Comparison of ENCODE assay signal across 11 cellular contexts in the genomic region with DNA sequence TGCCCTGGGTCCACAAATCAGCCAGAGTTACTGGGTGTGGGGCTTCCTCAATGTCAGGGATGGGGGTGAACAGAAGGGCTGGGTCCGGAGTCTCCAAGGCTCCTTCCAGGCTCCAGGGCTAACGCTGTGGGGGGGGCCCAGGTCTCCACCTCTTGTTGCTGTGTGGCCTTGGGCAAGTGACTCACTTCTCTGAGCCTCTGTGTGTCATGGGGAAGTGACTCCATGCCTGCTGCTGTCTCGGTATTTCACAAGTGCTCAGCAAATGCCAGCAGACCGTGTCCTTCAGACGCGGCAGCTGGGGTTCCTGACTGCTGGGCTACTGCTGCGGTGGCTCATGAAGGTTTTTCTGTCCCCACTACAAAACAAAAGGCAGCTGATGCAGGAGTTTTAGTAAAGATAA. TPM values are rescaled to one million over a fixed set of nuclear protein-coding genes. Genes with fewer than 3 reads are reported as not detected.
DNase-seq lines count a peak whose midpoint lies in the region; ATAC-seq and TF ChIP-seq lines count a peak whose summit lies in the region.
"Had no signal": no experiment of that assay in that cellular context is flagged by ENCODE, and none has a peak within 500 bp of the region (broad histone marks: within the 10 kb centered on the region; RNA-seq: fewer than 3 reads in every experiment).

No MANE protein-coding gene starts in this region.

- H3K9me3 Mint-ChIP-seq in MCF 10A (ENCODE audit: unreplicated experiment): peaks cover 14% of the 10 kb centered on the region

- DNase-seq in MCF 10A (ENCODE audit: unreplicated experiment) (peak; percentile 85), breast epithelium (ENCODE audit: low spot score in 2 of 2) (no peak), OCI-LY7 (ENCODE audit: low spot score) (peak; percentile 39), epithelial cell of proximal tubule (ENCODE audit: low read depth) (peak; percentile 56), upper lobe of right lung (no peak), NCI-H1092 treated with DMSO at 0.1 percent for 48 hours (lab: John Stamatoyannopoulos, UW) (no peak)
- DNase-seq in activated naive CD4-positive, alpha-beta T cell (lab: John Stamatoyannopoulos, UW): no peak
- DNase-seq: activated effector memory CD4-positive, alpha-beta T cell treated with Interleukin-2 at 50 U/mL for 16 hours; effector memory CD4-positive, alpha-beta T cell; tibial artery had no signal

- H3K79me2 ChIP-seq in OCI-LY7 (ENCODE audit: insufficient read depth, low read depth, low read length): no peaks in the 10 kb centered on the region

- no peaks in the 10 kb centered on the region for H3K4me1 Mint-ChIP-seq in MCF 10A (ENCODE audit: insufficient read depth, unreplicated experiment)

- intact Hi-C loops in MCF 10A (cut with micrococcal nuclease) (no loop called here), breast epithelium (cut with DNase I; ENCODE audit: low total_unique reads) (no loop called here), OCI-LY7 (cut with micrococcal nuclease; ENCODE audit: unreplicated experiment) (no loop called here), upper lobe of right lung (cut with DNase I) (no loop called here)

- H3K4me2 ChIP-seq in OCI-LY7 (ENCODE audit: low read length): no peak overlapping the region

- H3K27me3 ChIP-seq in breast epithelium: peaks cover 0 to 61% of the 10 kb centered on the region in 2 donors
- peaks cover 6% of the 10 kb centered on the region for H3K27me3 ChIP-seq in upper lobe of right lung

- H3K27ac ChIP-seq in breast epithelium (no peak overlapping the region), OCI-LY7 (ENCODE audit: low read depth, low read length, poor library complexity, severe bottlenecking) (no peak overlapping the region), upper lobe of right lung (no peak overlapping the region)
- H3K27ac ChIP-seq: tibial artery had no signal

- TF ChIP-seq POLR2A in breast epithelium (IDR thresholded peaks at IDR 0.05): no peak

- H3K9me2 ChIP-seq in OCI-LY7 (ENCODE audit: insufficient read depth, low read length): no peaks in the 10 kb centered on the region

- no peak overlapping the region for H2AFZ ChIP-seq in OCI-LY7 (ENCODE audit: low read length)

- H3K4me3 ChIP-seq in breast epithelium (no peak overlapping the region), OCI-LY7 (ENCODE audit: low read depth, low read length, poor library complexity, severe bottlenecking) (no peak overlapping the region), epithelial cell of proximal tubule (ENCODE audit: low read depth, low read length) (no peak overlapping the region), upper lobe of right lung (no peak overlapping the region)
- H3K4me3 ChIP-seq: tibial artery had no signal

- peaks cover 19% of the 10 kb centered on the region for H3K27me3 Mint-ChIP-seq in MCF 10A (ENCODE audit: insufficient read depth, unreplicated experiment)

- H3K36me3 Mint-ChIP-seq in MCF 10A (ENCODE audit: insufficient read depth, unreplicated experiment): no peaks in the 10 kb centered on the region

- BruUV-seq in MCF 10A (replicated peaks; lab: Mats Ljungman, UMichigan): no TSS peak
- BruUV-seq in OCI-LY7 (replicated peaks; lab: Mats Ljungman, UMichigan): no TSS peak

- POLR2A ChIA-PET in MCF 10A (lab: Yijun Ruan, JAX) (interaction anchor here (0.5 kb wide), 1 partner anchor 323 kb away, joined by 3 read pairs; no protein-coding TSS in a partner anchor), OCI-LY7 (lab: Charles Lee) (no interaction called here)

- no peaks in the 10 kb centered on the region for H4K20me1 ChIP-seq in OCI-LY7 (ENCODE audit: insufficient read depth, low read length)

- H3K9me3 ChIP-seq in breast epithelium (peaks cover 12 to 17% of the 10 kb centered on the region in 2 donors), OCI-LY7 (ENCODE audit: low read length) (no peaks in the 10 kb centered on the region), upper lobe of right lung (no peaks in the 10 kb centered on the region)

- TF ChIP-seq CTCF in MCF 10A (IDR thresholded peaks at IDR 0.05; ENCODE audit: unreplicated experiment): no peak
- TF ChIP-seq CTCF in breast epithelium (IDR thresholded peaks at IDR 0.05): no peak
- TF ChIP-seq CTCF in OCI-LY7 (conservative IDR thresholded peaks at IDR 0.05; ENCODE audit: low read length): no peak
- no peak for TF ChIP-seq CTCF in epithelial cell of proximal tubule (conservative IDR thresholded peaks at IDR 0.05; ENCODE audit: low read depth, low read length)
- TF ChIP-seq CTCF in upper lobe of right lung (IDR thresholded peaks at IDR 0.05): no peak

- H3K27ac Mint-ChIP-seq in MCF 10A (ENCODE audit: low read depth, unreplicated experiment): no peak overlapping the region

- CTCF ChIA-PET in MCF 10A (lab: Yijun Ruan, JAX): interaction anchor here (1.1 kb wide), 1 partner anchor 80 kb away, joined by 3 read pairs; no protein-coding TSS in a partner anchor
- CTCF ChIA-PET in OCI-LY7 (lab: Charles Lee; ENCODE audit: unreplicated experiment): no interaction called here

- H3K4me1 ChIP-seq in breast epithelium (no peaks in the 10 kb centered on the region), OCI-LY7 (ENCODE audit: insufficient read depth, low read length, poor library complexity, severe bottlenecking) (no peaks in the 10 kb centered on the region), upper lobe of right lung (no peaks in the 10 kb centered on the region)
- H3K4me1 ChIP-seq: tibial artery had no signal

- H3K36me3 ChIP-seq in breast epithelium (no peaks in the 10 kb centered on the region), OCI-LY7 (ENCODE audit: insufficient read depth, low read length) (no peaks in the 10 kb centered on the region), upper lobe of right lung (no peaks in the 10 kb centered on the region)
- H3K36me3 ChIP-seq: tibial artery had no signal

- peak; percentile 40 for ATAC-seq in upper lobe of right lung
- ATAC-seq in GM19324 (IDR thresholded peaks at IDR 0.05; ENCODE audit: low FRiP score, unreplicated experiment): no peak

- no peak overlapping the region for H3K4me3 Mint-ChIP-seq in MCF 10A (ENCODE audit: unreplicated experiment)

RNA-seq across cellular contexts. Expression of gene JPH3, which starts 26.6 kb away (rescaled TPM):
- total RNA-seq in MCF 10A (2022) (not detected in 2 replicates), breast epithelium (under 1 TPM in 1 of 3 donors, not detected in 2; 0.33 TPM), OCI-LY7 (2022) (not detected in 2 replicates), epithelial cell of proximal tubule (0.14 and 0.40 TPM in 2 replicates), upper lobe of right lung (0.29 TPM)
- total RNA-seq in OCI-LY7 (2014; rRNA removed; shearing (Covaris generic)): not detected in 2 replicates

Comparison
In these comparisons a context has a peak if more than half of its experiments do, and no peak if none do; other contexts are left out.
1. DNase-seq: peak in MCF 10A (single experiment), OCI-LY7 (single experiment) and epithelial cell of proximal tubule (single experiment); none in breast epithelium (0 of 2), upper lobe of right lung (single experiment), activated naive CD4-positive, alpha-beta T cell (0 of 4) and NCI-H1092 treated with DMSO at 0.1 percent for 48 hours (single experiment).